ENCODE assay signal across 26 cellular contexts in genomic region chr5:146754621-146755020, GRCh38.
"Had no signal": no experiment of that assay in that cellular context is flagged by ENCODE, and none has a peak within 500 bp of the region (broad histone marks: within the 10 kb centered on the region; RNA-seq: fewer than 3 reads in every experiment).

No MANE protein-coding gene starts in this region.

- DNase-seq: activated CD4-positive, alpha-beta T cell treated with anti-CD3 and anti-CD28 coated beads for 1 hour; activated CD4-positive, alpha-beta T cell treated with anti-CD3 and anti-CD28 coated beads, Interleukin-2, amount 50 U/mL, for 1 hour; activated CD8-positive, alpha-beta T cell treated with anti-CD3 and anti-CD28 coated beads, Interleukin-2, amount 10 ng/mL, durations not matched to agents 7 days and 5 days; activated gamma-delta T cell treated with Interleukin-2 at 50 U/mL for 16 hours; activated T-cell treated with anti-CD3 and anti-CD28 coated beads, Interleukin-2, amount 50 U/mL, for 1 hour; adrenal gland; brain microvascular endothelial cell; central memory CD4-positive, alpha-beta T cell; effector memory CD4-positive, alpha-beta T cell; foreskin melanocyte; left ventricle myocardium inferior; occipital lobe; posterior cingulate gyrus; retina; spleen; stimulated activated CD4-positive, alpha-beta T cell treated with anti-CD3 and anti-CD28 coated beads, Interleukin-4, amount 100 ng/mL, for 1 hour; stimulated activated naive CD4-positive, alpha-beta T cell treated with Interleukin-2 at 50 U/mL for 16 hours; WERI-Rb-1 had no signal

- H3K4me3 Mint-ChIP-seq: activated CD8-positive, alpha-beta T cell treated with anti-CD3 and anti-CD28 coated beads, Interleukin-2, amount 10 ng/mL, durations not matched to agents 7 days and 5 days; activated naive CD8-positive, alpha-beta T cell; neural crest cell; type B pancreatic cell had no signal

- H3K27ac ChIP-seq: adrenal gland, ascending aorta, brain microvascular endothelial cell, hepatocyte, left ventricle myocardium inferior, thoracic aorta, vagina, WERI-Rb-1 had no signal

- H3K27ac Mint-ChIP-seq: activated CD8-positive, alpha-beta T cell treated with anti-CD3 and anti-CD28 coated beads, Interleukin-2, amount 10 ng/mL, durations not matched to agents 7 days and 5 days; activated naive CD8-positive, alpha-beta T cell; type B pancreatic cell had no signal

- ATAC-seq: activated CD8-positive, alpha-beta T cell treated with anti-CD3 and anti-CD28 coated beads, Interleukin-2, amount 10 ng/mL, durations not matched to agents 7 days and 5 days; esophagus mucosa had no signal

- H3K4me3 ChIP-seq: adrenal gland, ascending aorta, hepatocyte, left ventricle myocardium inferior, spleen, thoracic aorta, vagina had no signal

- H3K27me3 Mint-ChIP-seq: activated naive CD8-positive, alpha-beta T cell had no signal

- H3K9me3 ChIP-seq: adrenal gland, ascending aorta, left ventricle myocardium inferior, spleen, thoracic aorta, vagina had no signal

- H3K36me3 Mint-ChIP-seq: activated naive CD8-positive, alpha-beta T cell had no signal

- H3K9me3 Mint-ChIP-seq: neural crest cell, type B pancreatic cell had no signal

- H3K4me1 ChIP-seq: adrenal gland, left ventricle myocardium inferior had no signal

- H3K27me3 ChIP-seq: adrenal gland, ascending aorta, brain microvascular endothelial cell, hepatocyte, spleen, vagina had no signal

- H3K36me3 ChIP-seq: adrenal gland, ascending aorta, brain microvascular endothelial cell, left ventricle myocardium inferior, spleen, thoracic aorta, vagina, WERI-Rb-1 had no signal
